Comparison of ENCODE assay signal across 19 cellular contexts in the genomic region with DNA sequence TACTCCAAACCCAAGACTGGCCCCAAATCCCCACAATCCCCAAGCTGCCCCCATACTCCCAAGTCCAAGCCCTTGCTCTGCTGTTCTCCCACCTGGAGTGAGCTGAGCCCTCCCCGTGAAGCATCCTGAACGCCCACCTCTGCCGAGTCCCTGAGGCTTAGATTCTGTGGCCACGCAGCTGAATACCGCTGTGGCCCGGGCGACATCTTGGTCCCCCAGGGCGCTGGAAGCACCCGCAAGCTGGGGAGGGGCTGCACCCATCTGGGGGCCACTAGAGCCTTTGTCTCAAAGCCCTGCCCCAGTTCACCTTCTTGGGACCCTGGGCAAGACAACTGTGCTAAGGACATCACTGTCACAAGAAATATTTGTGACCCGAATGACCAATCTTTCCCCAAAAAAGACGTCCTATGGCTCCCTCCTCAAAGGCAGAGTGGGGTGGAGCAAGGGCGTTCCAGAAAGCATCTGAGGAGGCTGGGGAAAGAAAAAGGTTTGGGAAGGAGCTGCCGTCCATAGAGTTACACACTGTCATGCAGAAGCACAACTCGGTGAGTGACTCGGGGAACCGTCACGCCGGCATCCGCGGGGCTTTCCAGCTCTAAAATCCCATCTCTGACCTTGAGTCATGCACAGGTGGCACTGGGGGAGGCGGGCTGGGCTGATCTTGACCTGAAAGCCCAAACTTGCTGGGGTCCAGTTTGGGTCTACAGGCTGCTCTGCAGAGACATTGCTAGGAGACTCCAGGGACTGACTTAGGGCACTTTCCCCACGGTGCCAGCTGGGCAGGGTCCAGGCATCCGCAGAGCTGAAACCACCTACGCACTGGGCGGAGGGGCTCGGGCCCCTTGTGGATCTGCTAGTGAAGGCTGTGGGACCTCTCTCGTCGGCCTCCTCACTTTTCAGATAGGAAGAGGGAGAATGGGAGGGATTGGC. TPM values are rescaled to one million over a fixed set of nuclear protein-coding genes. Genes with fewer than 3 reads are reported as not detected.
A peak's percentile ranks its signal among the peaks of the same experiment; 100 is the strongest.
DNase-seq lines count a peak whose midpoint lies in the region; ATAC-seq and TF ChIP-seq lines count a peak whose summit lies in the region.
"Had no signal": no experiment of that assay in that cellular context is flagged by ENCODE, and none has a peak within 500 bp of the region (broad histone marks: within the 10 kb centered on the region; RNA-seq: fewer than 3 reads in every experiment).

No MANE protein-coding gene starts in this region.

- H4K91ac ChIP-seq in neuronal stem cell (ENCODE audit: low read depth, low read length, poor library complexity): no peak overlapping the region

- H2BK5ac ChIP-seq in neuronal stem cell (ENCODE audit: low read length): no peak overlapping the region

- no peak overlapping the region for H2BK120ac ChIP-seq in neuronal stem cell (ENCODE audit: low read depth, low read length)

- peaks cover 0 to 4% (median 0%) of the 10 kb centered on the region in 3 experiments for H3K27me3 ChIP-seq in neuronal stem cell (ENCODE audit: control insufficient read depth in 3 of 3, insufficient read depth in 3 of 3, low read depth in 1 of 3, low read length in 3 of 3)
- peaks cover 0 to 10% (median 0%) of the 10 kb centered on the region in 4 donors for H3K27me3 ChIP-seq in esophagus squamous epithelium
- H3K27me3 ChIP-seq: colonic mucosa, upper lobe of right lung had no signal

- no peak overlapping the region for H3K4me3 Mint-ChIP-seq in HFFc6
- H3K4me3 Mint-ChIP-seq in activated naive CD8-positive, alpha-beta T cell treated with anti-CD3 and anti-CD28 coated beads, Interleukin-2, amount 50 U/mL, for 24 hours: no peak overlapping the region
- H3K4me3 Mint-ChIP-seq: activated CD8-positive, alpha-beta T cell treated with anti-CD3 and anti-CD28 coated beads for 36 hours had no signal

- intact Hi-C loops in esophagus squamous epithelium (cut with DNase I): no loop called here

- DNase-seq in HFFc6 (peak; percentile 40), astrocyte of the spinal cord (ENCODE audit: low read depth, low spot score) (peak; percentile 16), neuronal stem cell (ENCODE audit: low spot score) (no peak), esophagus squamous epithelium (lab: John Stamatoyannopoulos, UW) (no peak)
- DNase-seq in activated naive CD8-positive, alpha-beta T cell treated with anti-CD3 and anti-CD28 coated beads, Interleukin-2, amount 50 U/mL, for 24 hours: no peak
- DNase-seq: activated CD8-positive, alpha-beta T cell treated with anti-CD3 and anti-CD28 coated beads for 36 hours; colonic mucosa; head of caudate nucleus; NCI-H187; NCI-H510A; occipital lobe; stimulated activated CD4-positive, alpha-beta T cell treated with anti-CD3 and anti-CD28 coated beads, Interleukin-4, amount 100 ng/mL, for 24 hours; upper lobe of right lung had no signal

- no peaks in the 10 kb centered on the region for H3K4me1 Mint-ChIP-seq in HFFc6 (ENCODE audit: low read depth)
- H3K4me1 Mint-ChIP-seq in activated naive CD8-positive, alpha-beta T cell treated with anti-CD3 and anti-CD28 coated beads, Interleukin-2, amount 50 U/mL, for 24 hours: peaks cover 6% of the 10 kb centered on the region

- H3K27ac ChIP-seq in neuronal stem cell (replicated peaks; ENCODE audit: low read length): no peak overlapping the region
- no peak overlapping the region for H3K27ac ChIP-seq in esophagus squamous epithelium
- H3K27ac ChIP-seq: colonic mucosa, upper lobe of right lung, VCaP had no signal

- no peak overlapping the region for H2AFZ ChIP-seq in neuronal stem cell (ENCODE audit: low read length)

- H2BK15ac ChIP-seq in neuronal stem cell (ENCODE audit: low read length): peak overlapping the region; percentile 85

- H2AK5ac ChIP-seq in neuronal stem cell (ENCODE audit: low read depth, low read length): no peak overlapping the region

- no peak overlapping the region for H2BK12ac ChIP-seq in neuronal stem cell (ENCODE audit: low read length)

- H4K8ac ChIP-seq in neuronal stem cell (ENCODE audit: low read depth, low read length): no peak overlapping the region

- H3K4me1 ChIP-seq in neuronal stem cell (ENCODE audit: control insufficient read depth in 2 of 2, insufficient read depth in 1 of 2, low read depth in 1 of 2, low read length in 2 of 2) (no peaks in the 10 kb centered on the region), esophagus squamous epithelium (peaks cover 0 to 13% (median 0%) of the 10 kb centered on the region in 3 donors)
- H3K4me1 ChIP-seq: colonic mucosa, upper lobe of right lung had no signal

- H3K4ac ChIP-seq in neuronal stem cell (ENCODE audit: low read length): no peak overlapping the region

- peaks cover 6% of the 10 kb centered on the region for H3K79me1 ChIP-seq in neuronal stem cell (ENCODE audit: low read depth, low read length)

- no peak overlapping the region for H3K18ac ChIP-seq in neuronal stem cell (ENCODE audit: low read length)

- no peak for TF ChIP-seq POLR2A in esophagus squamous epithelium (IDR thresholded peaks at IDR 0.05)

- no peaks in the 10 kb centered on the region for H3K9me3 Mint-ChIP-seq in HFFc6
- H3K9me3 Mint-ChIP-seq in activated naive CD8-positive, alpha-beta T cell treated with anti-CD3 and anti-CD28 coated beads, Interleukin-2, amount 50 U/mL, for 24 hours: no peaks in the 10 kb centered on the region
- H3K9me3 Mint-ChIP-seq: activated CD8-positive, alpha-beta T cell treated with anti-CD3 and anti-CD28 coated beads for 36 hours; activated T-helper 2 cell treated with anti-CD3 and anti-CD28 coated beads, Interferon-gamma antibody, Interleukin-2, Interleukin-4, amounts not matched to agents 10 μg/mL and 5 μg/mL and 100 μg/mL, durations not matched to agents 14 hours and 24 hours and 36 hours had no signal

- no peak for ATAC-seq in activated naive CD8-positive, alpha-beta T cell treated with anti-CD3 and anti-CD28 coated beads, Interleukin-2, amount 50 U/mL, for 24 hours
- no peak for ATAC-seq in HG02885 (IDR thresholded peaks at IDR 0.05; ENCODE audit: poor library complexity, unreplicated experiment)
- ATAC-seq: activated CD8-positive, alpha-beta T cell treated with anti-CD3 and anti-CD28 coated beads for 36 hours; sciatic nerve; upper lobe of right lung had no signal

- in situ Hi-C loops in astrocyte of the spinal cord (cut with HindIII; ENCODE audit: low sequenced_read_pairs): no loop called here

- no peak overlapping the region for H3K4me2 ChIP-seq in neuronal stem cell (ENCODE audit: insufficient read depth, low read length, poor library complexity, severe bottlenecking)

- H3K14ac ChIP-seq in neuronal stem cell (ENCODE audit: low read length): no peak overlapping the region

- H3K23ac ChIP-seq in neuronal stem cell (ENCODE audit: low read depth, low read length, poor library complexity): no peak overlapping the region

- H3K36me3 ChIP-seq in neuronal stem cell (replicated peaks in 1 of 2; ENCODE audit: control insufficient read depth in 2 of 2, insufficient read depth in 2 of 2, low read length in 2 of 2) (no peaks in the 10 kb centered on the region), esophagus squamous epithelium (no peaks in the 10 kb centered on the region)
- H3K36me3 ChIP-seq: colonic mucosa, upper lobe of right lung had no signal

- no peak overlapping the region for H3K27ac Mint-ChIP-seq in HFFc6
- H3K27ac Mint-ChIP-seq in activated naive CD8-positive, alpha-beta T cell treated with anti-CD3 and anti-CD28 coated beads, Interleukin-2, amount 50 U/mL, for 24 hours: no peak overlapping the region
- H3K27ac Mint-ChIP-seq: activated CD8-positive, alpha-beta T cell treated with anti-CD3 and anti-CD28 coated beads for 36 hours; activated T-helper 2 cell treated with anti-CD3 and anti-CD28 coated beads, Interferon-gamma antibody, Interleukin-2, Interleukin-4, amounts not matched to agents 10 μg/mL and 5 μg/mL and 100 μg/mL, durations not matched to agents 14 hours and 24 hours and 36 hours had no signal

- TF ChIP-seq CTCF in HFFc6 (IDR thresholded peaks at IDR 0.05): no peak
- no peak for TF ChIP-seq CTCF in astrocyte of the spinal cord (IDR thresholded peaks at IDR 0.05; ENCODE audit: low read depth, low read length)
- no peak for TF ChIP-seq CTCF in esophagus squamous epithelium (IDR thresholded peaks at IDR 0.05)

- no peak overlapping the region for H3K4me3 ChIP-seq in astrocyte of the spinal cord (ENCODE audit: low read depth, low read length)
- no peak overlapping the region for H3K4me3 ChIP-seq in neuronal stem cell (ENCODE audit: low read length in 2 of 2)
- H3K4me3 ChIP-seq in esophagus squamous epithelium: no peak overlapping the region
- H3K4me3 ChIP-seq: colonic mucosa, upper lobe of right lung had no signal

- peaks cover 17% of the 10 kb centered on the region for H3K27me3 Mint-ChIP-seq in HFFc6 (ENCODE audit: insufficient read depth)
- H3K27me3 Mint-ChIP-seq in activated naive CD8-positive, alpha-beta T cell treated with anti-CD3 and anti-CD28 coated beads, Interleukin-2, amount 50 U/mL, for 24 hours: peaks cover 1% of the 10 kb centered on the region
- H3K27me3 Mint-ChIP-seq: activated CD8-positive, alpha-beta T cell treated with anti-CD3 and anti-CD28 coated beads for 36 hours had no signal

- H3K9ac ChIP-seq in neuronal stem cell (ENCODE audit: low read depth, low read length, poor library complexity): no peak overlapping the region

- peaks cover 0 to 4% of the 10 kb centered on the region in 2 donors for H3K9me3 ChIP-seq in neuronal stem cell (replicated peaks in 1 of 2; ENCODE audit: control insufficient read depth in 2 of 2, insufficient read depth in 1 of 2, low read depth in 1 of 2, low read length in 2 of 2)
- no peaks in the 10 kb centered on the region for H3K9me3 ChIP-seq in esophagus squamous epithelium
- H3K9me3 ChIP-seq: colonic mucosa, upper lobe of right lung had no signal

- no CpG with 5 or more reads among the region's 28 CpGs for WGBS in neuronal stem cell (ENCODE audit: extremely low coverage in 2 of 2, insufficient read length in 2 of 2, insufficient replicate concordance in 1 of 2), 2 donors
- WGBS in esophagus squamous epithelium, 2 donors: 47 to 78% methylated on average over 17 to 26 of the region's 28 CpGs

- no peaks in the 10 kb centered on the region; the same call in 1 of the 2 replicates for H3K36me3 Mint-ChIP-seq in HFFc6 (ENCODE audit: low read depth)
- no peaks in the 10 kb centered on the region for H3K36me3 Mint-ChIP-seq in activated naive CD8-positive, alpha-beta T cell treated with anti-CD3 and anti-CD28 coated beads, Interleukin-2, amount 50 U/mL, for 24 hours (ENCODE audit: low read depth)

RNA-seq across cellular contexts. Expression of a gene that starts 6.6 kb away (rescaled TPM):
- under 1 TPM in 4 of 6 experiments, not detected in 2; 0.14 to 0.24 (median 0.18) TPM for total RNA-seq in HFFc6 (2021; fragmentation: NEBNext Ultra II Directional; extraction: Animal tissue kit (Norgen Biotek cat#: 25700))
- polyA plus RNA-seq in neuronal stem cell (2013, experiment 1 of 2): not detected
- polyA plus RNA-seq in neuronal stem cell (2013, experiment 2 of 2): not detected
- not detected for total RNA-seq in esophagus squamous epithelium
- total RNA-seq: activated CD8-positive, alpha-beta T cell treated with anti-CD3 and anti-CD28 coated beads for 36 hours; activated T-helper 2 cell treated with anti-CD3 and anti-CD28 coated beads, Interferon-gamma antibody, Interleukin-2, Interleukin-4, amounts not matched to agents 10 μg/mL and 5 μg/mL and 100 μg/mL, durations not matched to agents 14 hours and 24 hours and 36 hours; colonic mucosa; epithelial cell of proximal tubule; mononuclear cell; occipital lobe; sciatic nerve; upper lobe of right lung had no signal

RNA-seq across cellular contexts. Expression of a gene that starts 7.3 kb away (rescaled TPM):
- total RNA-seq in HFFc6 (2021; fragmentation: NEBNext Ultra II Directional; extraction: Animal tissue kit (Norgen Biotek cat#: 25700)): 10 to 100 TPM; 47.5 to 62.6 (median 51.3) TPM
- 32.7 TPM for polyA plus RNA-seq in neuronal stem cell (2013, experiment 1 of 2)
- 28.0 TPM for polyA plus RNA-seq in neuronal stem cell (2013, experiment 2 of 2)
- total RNA-seq in esophagus squamous epithelium: 10 to 100 TPM; 21.5 to 41.2 (median 33.6) TPM

RNA-seq across cellular contexts. Expression of a gene that starts 11.0 kb away (rescaled TPM):
- 10 to 100 TPM; 28.6 to 37.4 (median 34.8) TPM for total RNA-seq in HFFc6 (2021; fragmentation: NEBNext Ultra II Directional; extraction: Animal tissue kit (Norgen Biotek cat#: 25700))
- polyA plus RNA-seq in neuronal stem cell (2013, experiment 1 of 2): 17.1 TPM
- polyA plus RNA-seq in neuronal stem cell (2013, experiment 2 of 2): 16.7 TPM
- total RNA-seq in esophagus squamous epithelium: 10 to 100 TPM; 17.0 to 29.3 (median 21.4) TPM

RNA-seq across cellular contexts. Expression of a gene that starts 37.8 kb away (rescaled TPM):
- total RNA-seq in HFFc6 (2021; fragmentation: NEBNext Ultra II Directional; extraction: Animal tissue kit (Norgen Biotek cat#: 25700)): under 1 TPM in 3 of 6 experiments, not detected in 3; 0.10 to 0.52 (median 0.31) TPM
- polyA plus RNA-seq in neuronal stem cell (2013, experiment 1 of 2): 0.86 TPM
- 1.2 TPM for polyA plus RNA-seq in neuronal stem cell (2013, experiment 2 of 2)
- total RNA-seq in esophagus squamous epithelium: under 1 TPM in 1 of 4 donors, not detected in 3; 0.95 TPM
- total RNA-seq: epithelial cell of proximal tubule had no signal

RNA-seq across cellular contexts. Expression of a gene that starts 51.3 kb away (rescaled TPM):
- total RNA-seq in HFFc6 (2021; fragmentation: NEBNext Ultra II Directional; extraction: Animal tissue kit (Norgen Biotek cat#: 25700)): not detected
- polyA plus RNA-seq in neuronal stem cell (2013, experiment 1 of 2): not detected
- polyA plus RNA-seq in neuronal stem cell (2013, experiment 2 of 2): not detected
- total RNA-seq in esophagus squamous epithelium: not detected
- total RNA-seq: activated T-helper 2 cell treated with anti-CD3 and anti-CD28 coated beads, Interferon-gamma antibody, Interleukin-2, Interleukin-4, amounts not matched to agents 10 μg/mL and 5 μg/mL and 100 μg/mL, durations not matched to agents 14 hours and 24 hours and 36 hours; epithelial cell of proximal tubule; occipital lobe; sciatic nerve; upper lobe of right lung had no signal

Comparison
In these comparisons a context has a peak if more than half of its experiments do, and no peak if none do; other contexts are left out.
1. DNase-seq: peak in HFFc6 (single experiment) and astrocyte of the spinal cord (single experiment); none in neuronal stem cell (single experiment), activated naive CD8-positive, alpha-beta T cell treated with anti-CD3 and anti-CD28 coated beads, Interleukin-2, amount 50 U/mL, for 24 hours (single experiment) and esophagus squamous epithelium (single experiment).